Comparison of ENCODE assay signal across 1 cellular context in the genomic region with DNA sequence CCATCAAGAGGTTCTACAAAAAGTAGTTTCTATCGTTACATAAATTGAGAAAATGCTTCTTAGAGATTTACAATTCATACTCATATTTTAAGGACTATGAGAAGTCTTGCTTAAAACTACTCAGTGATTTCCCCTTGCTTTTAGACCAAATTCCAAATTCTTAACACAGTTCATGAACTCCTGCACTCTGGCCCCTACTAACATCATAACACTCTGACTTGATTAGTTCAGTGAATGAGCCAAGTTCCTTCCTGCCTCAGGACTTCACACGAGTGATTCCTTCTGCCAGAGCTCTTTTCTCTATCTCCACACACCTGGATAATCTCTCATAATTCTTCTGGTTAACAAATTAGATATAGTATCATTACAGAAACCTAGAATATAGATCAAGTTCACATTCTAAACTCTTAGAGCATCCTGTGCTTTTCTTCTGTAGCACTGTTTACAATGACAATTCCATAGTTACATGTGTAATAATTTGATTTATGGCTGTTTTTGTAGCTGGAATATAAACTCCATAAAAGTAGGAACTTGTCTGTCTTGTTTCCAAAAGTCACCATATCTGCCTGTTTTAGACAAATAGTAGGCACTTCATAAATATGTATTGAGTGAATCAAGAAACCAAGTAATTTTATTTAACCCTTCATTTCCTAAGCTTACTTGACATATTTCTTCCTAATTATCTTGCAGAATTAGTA.
A peak's percentile ranks its signal among the peaks of the same experiment; 100 is the strongest.
TF ChIP-seq lines count a peak whose summit lies in the region.

No MANE protein-coding gene starts in this region.

TF ChIP-seq in HepG2, 621 proteins besides CTCF, POLR2A, EP300 and RAD21:
- TF ChIP-seq RARA (CRISPR knock-in tag; IDR thresholded peaks at IDR 0.05), result peak; percentile 62
- no peak for TF ChIP-seq PRDM10 (CRISPR knock-in tag; IDR thresholded peaks at IDR 0.05; ENCODE audit: low read depth)
- TF ChIP-seq HNF4A (CRISPR knock-in tag; IDR thresholded peaks at IDR 0.05), result 0 out of 2 replicates have a peak, but pooled peaks have one; percentile 15
- TF ChIP-seq ZFP37 (CRISPR knock-in tag; IDR thresholded peaks at IDR 0.05; ENCODE audit: borderline replicate concordance), result no peak
- no peak for TF ChIP-seq PRDM15 (CRISPR knock-in tag; IDR thresholded peaks at IDR 0.05)
- no peak for TF ChIP-seq ESRRA (CRISPR knock-in tag; IDR thresholded peaks at IDR 0.05; ENCODE audit: low read depth)
- TF ChIP-seq, protein P1, sequence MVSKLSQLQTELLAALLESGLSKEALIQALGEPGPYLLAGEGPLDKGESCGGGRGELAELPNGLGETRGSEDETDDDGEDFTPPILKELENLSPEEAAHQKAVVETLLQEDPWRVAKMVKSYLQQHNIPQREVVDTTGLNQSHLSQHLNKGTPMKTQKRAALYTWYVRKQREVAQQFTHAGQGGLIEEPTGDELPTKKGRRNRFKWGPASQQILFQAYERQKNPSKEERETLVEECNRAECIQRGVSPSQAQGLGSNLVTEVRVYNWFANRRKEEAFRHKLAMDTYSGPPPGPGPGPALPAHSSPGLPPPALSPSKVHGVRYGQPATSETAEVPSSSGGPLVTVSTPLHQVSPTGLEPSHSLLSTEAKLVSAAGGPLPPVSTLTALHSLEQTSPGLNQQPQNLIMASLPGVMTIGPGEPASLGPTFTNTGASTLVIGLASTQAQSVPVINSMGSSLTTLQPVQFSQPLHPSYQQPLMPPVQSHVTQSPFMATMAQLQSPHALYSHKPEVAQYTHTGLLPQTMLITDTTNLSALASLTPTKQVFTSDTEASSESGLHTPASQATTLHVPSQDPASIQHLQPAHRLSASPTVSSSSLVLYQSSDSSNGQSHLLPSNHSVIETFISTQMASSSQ (IDR thresholded peaks at IDR 0.05; ENCODE audit: low read depth), result no peak
- TF ChIP-seq, protein P1 (CRISPR knock-in tag; IDR thresholded peaks at IDR 0.05; ENCODE audit: borderline replicate concordance), result no peak
